Comparison of ENCODE assay signal across 1 cellular context in genomic region chr11:83014951-83015350, GRCh38.
TF ChIP-seq lines count a peak whose summit lies in the region.

No MANE protein-coding gene starts in this region.

TF ChIP-seq in IMR-90, 13 proteins besides CTCF, POLR2A, EP300 and RAD21:
- TF ChIP-seq NFE2L2 (IDR thresholded peaks at IDR 0.05; ENCODE audit: low read depth, low read length) (no peak), BHLHE40 (IDR thresholded peaks at IDR 0.05; ENCODE audit: low read depth, low read length) (no peak), FOS (IDR thresholded peaks at IDR 0.05; ENCODE audit: low read depth, low read length) (no peak), RCOR1 (IDR thresholded peaks at IDR 0.05; ENCODE audit: insufficient replicate concordance, low read length) (no peak), RFX5 (IDR thresholded peaks at IDR 0.05; ENCODE audit: low read depth, low read length) (no peak), MXI1 (IDR thresholded peaks at IDR 0.05; ENCODE audit: borderline replicate concordance, low read depth, low read length) (no peak), CHD1 (IDR thresholded peaks at IDR 0.05; ENCODE audit: low read depth, low read length) (no peak), MAZ (IDR thresholded peaks at IDR 0.05; ENCODE audit: borderline replicate concordance, low read depth, low read length) (no peak), CEBPB (IDR thresholded peaks at IDR 0.05; ENCODE audit: low read depth, low read length) (no peak), ELK1 (IDR thresholded peaks at IDR 0.05; ENCODE audit: borderline replicate concordance, low read depth, low read length) (no peak), SMC3 (IDR thresholded peaks at IDR 0.05; ENCODE audit: low read depth, low read length) (no peak), USF2 (IDR thresholded peaks at IDR 0.05; ENCODE audit: low read depth, low read length) (no peak), MAFK (IDR thresholded peaks at IDR 0.05; ENCODE audit: low read depth, low read length) (no peak)
